17 cellular contexts compared by ENCODE assay signal in the genomic region with DNA sequence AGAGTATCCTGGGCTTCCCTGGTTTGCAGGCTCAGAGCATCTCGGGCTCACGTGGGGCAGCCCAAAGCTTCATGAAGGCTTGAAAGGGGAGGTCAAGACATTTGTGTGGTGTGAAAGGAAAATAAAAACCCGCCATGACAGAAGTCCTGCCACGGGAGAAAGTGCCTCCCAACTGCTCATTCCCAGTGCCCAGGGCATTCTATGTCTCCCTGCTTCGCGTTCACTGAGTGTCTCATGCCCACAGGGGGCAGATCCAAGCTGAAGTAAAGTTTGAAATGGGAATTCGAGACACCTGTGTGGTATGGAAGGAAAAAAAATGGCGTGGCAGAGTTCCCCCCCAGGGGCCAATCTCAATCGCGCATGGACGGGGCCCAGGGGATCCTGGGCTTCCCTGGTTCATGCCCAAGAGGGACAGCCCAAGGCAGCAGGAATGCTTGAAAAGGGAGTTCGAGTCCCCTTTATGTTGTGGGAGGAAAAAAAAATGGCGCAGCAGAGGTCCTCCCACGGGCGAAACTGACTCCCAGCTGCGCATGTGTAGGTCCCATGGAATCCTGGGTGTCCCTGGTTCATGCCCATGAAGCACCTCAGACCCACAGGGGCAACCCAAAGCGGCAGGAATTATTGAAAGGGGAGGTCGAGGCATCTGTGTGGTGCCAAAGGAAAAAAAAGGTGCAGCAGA.
DNase-seq lines count a peak whose midpoint lies in the region; ATAC-seq and TF ChIP-seq lines count a peak whose summit lies in the region.
"Had no signal": no experiment of that assay in that cellular context is flagged by ENCODE, and none has a peak within 500 bp of the region (broad histone marks: within the 10 kb centered on the region; RNA-seq: fewer than 3 reads in every experiment).

No MANE protein-coding gene starts in this region.

- H3K36me3 Mint-ChIP-seq in endodermal cell (ENCODE audit: low read depth): peaks cover 15% of the 10 kb centered on the region

- 71 to 75% methylated on average over 11 to 18 of the region's 18 CpGs for WGBS in endodermal cell (ENCODE audit: insufficient coverage in 1 of 2, insufficient read length in 1 of 2), 2 experiments

- H3K9me3 ChIP-seq in endodermal cell (ENCODE audit: control insufficient read depth, low read length) (peaks cover 80% of the 10 kb centered on the region), vagina (peaks cover 8% of the 10 kb centered on the region)

- H3K4me3 Mint-ChIP-seq in endodermal cell: no peak overlapping the region

- H3K4me1 Mint-ChIP-seq in endodermal cell: no peaks in the 10 kb centered on the region

- no peaks in the 10 kb centered on the region for H3K4me1 ChIP-seq in endodermal cell (ENCODE audit: control insufficient read depth, insufficient read depth, low read length)
- H3K4me1 ChIP-seq in vagina: no peaks in the 10 kb centered on the region

- TF ChIP-seq CTCF in endodermal cell (conservative IDR thresholded peaks at IDR 0.05): no peak
- no peak for TF ChIP-seq CTCF in vagina (IDR thresholded peaks at IDR 0.05)
- TF ChIP-seq CTCF in omental fat pad (IDR thresholded peaks at IDR 0.05): no peak

- no peak for TF ChIP-seq POLR2A in vagina (IDR thresholded peaks at IDR 0.05)

- no peaks in the 10 kb centered on the region for H3K27me3 Mint-ChIP-seq in endodermal cell (ENCODE audit: insufficient read depth)

- DNase-seq in activated effector memory CD4-positive, alpha-beta T cell treated with anti-CD3 and anti-CD28 coated beads, Interleukin-2, amount 50 U/mL, for 16 hours: peak; percentile 28
- DNase-seq in activated effector memory CD4-positive, alpha-beta T cell treated with Interleukin-2 at 50 U/mL for 16 hours: no peak
- DNase-seq in endodermal cell: peak; percentile 28
- peak; percentile 13 for DNase-seq in sciatic nerve (ENCODE audit: low spot score)
- peak; percentile 76 to 77 for DNase-seq in vagina (ENCODE audit: extremely low spot score in 2 of 2)
- no peak for DNase-seq in OCI-M2 (lab: John Stamatoyannopoulos, UW; ENCODE audit: unreplicated experiment)
- DNase-seq in COLO668 (lab: John Stamatoyannopoulos, UW; ENCODE audit: unreplicated experiment): no peak
- DNase-seq in omental fat pad (ENCODE audit: low spot score): no peak
- DNase-seq: GM23248, KG1, NCI-H1048, NCI-H146, NCI-H2081 treated with DMSO at 0.1 percent for 48 hours, NCI-H226, NCI-H69, PC-9 had no signal

- H3K9me3 Mint-ChIP-seq in endodermal cell: peaks cover 100% of the 10 kb centered on the region

- H3K27ac Mint-ChIP-seq in endodermal cell: no peak overlapping the region

- intact Hi-C loops in sciatic nerve (cut with DNase I) (no loop called here), vagina (cut with DNase I) (no loop called here)

- H3K4me3 ChIP-seq in endodermal cell (ENCODE audit: low read length) (no peak overlapping the region), vagina (no peak overlapping the region)
- H3K4me3 ChIP-seq: GM23248, PC-9, SK-N-MC had no signal

- H3K27me3 ChIP-seq in endodermal cell (ENCODE audit: control insufficient read depth, insufficient read depth, low read length, poor library complexity, severe bottlenecking): no peaks in the 10 kb centered on the region
- H3K27me3 ChIP-seq in vagina: no peaks in the 10 kb centered on the region

- H3K36me3 ChIP-seq in endodermal cell (ENCODE audit: control insufficient read depth, insufficient read depth, low read length) (no peaks in the 10 kb centered on the region), vagina (no peaks in the 10 kb centered on the region)

- H3K27ac ChIP-seq in endodermal cell (ENCODE audit: low read depth, low read length) (no peak overlapping the region), vagina (no peak overlapping the region)
- H3K27ac ChIP-seq: GM23248, PC-9, SK-N-MC had no signal

- ATAC-seq in sciatic nerve (no peak), omental fat pad (ENCODE audit: low FRiP score) (no peak)

- no peak overlapping the region for H3K9ac ChIP-seq in endodermal cell (ENCODE audit: extremely low read depth, low read length, poor library complexity, severe bottlenecking)
- H3K9ac ChIP-seq: GM23248 had no signal

Comparison
In these comparisons a context has a peak if more than half of its experiments do, and no peak if none do; other contexts are left out.
1. DNase-seq: peak in activated effector memory CD4-positive, alpha-beta T cell treated with anti-CD3 and anti-CD28 coated beads, Interleukin-2, amount 50 U/mL, for 16 hours (single experiment), endodermal cell (single experiment), sciatic nerve (single experiment) and vagina (2 of 2); none in activated effector memory CD4-positive, alpha-beta T cell treated with Interleukin-2 at 50 U/mL for 16 hours (single experiment), OCI-M2 (single experiment), COLO668 (single experiment) and omental fat pad (single experiment).